ENCODE assay signal across 27 cellular contexts in the genomic region with DNA sequence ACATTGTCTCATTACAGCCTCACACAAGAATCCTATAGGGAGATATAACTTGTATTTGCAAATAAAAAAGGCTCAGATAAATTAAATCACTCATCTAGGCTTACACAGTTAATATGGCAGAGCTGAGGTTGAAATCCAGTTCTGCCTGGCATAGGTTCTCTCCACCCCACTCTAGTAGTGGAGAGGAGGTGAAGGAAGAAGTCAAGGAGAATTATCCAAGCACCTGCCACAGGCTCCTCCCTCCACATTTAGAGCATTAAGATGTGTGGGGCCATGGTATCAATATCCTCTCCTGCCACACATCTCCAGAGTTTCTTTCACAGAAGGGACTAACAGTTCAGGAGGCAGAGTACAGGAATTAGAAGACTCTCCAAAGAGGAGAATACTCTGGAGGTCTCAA. TPM values are rescaled to one million over a fixed set of nuclear protein-coding genes. Genes with fewer than 3 reads are reported as not detected.
"Had no signal": no experiment of that assay in that cellular context is flagged by ENCODE, and none has a peak within 500 bp of the region (broad histone marks: within the 10 kb centered on the region; RNA-seq: fewer than 3 reads in every experiment).

No MANE protein-coding gene starts in this region.

- H3K9me3 Mint-ChIP-seq: activated CD4-positive, alpha-beta T cell treated with anti-CD3 and anti-CD28 coated beads, Interleukin-2, amount 10 ng/mL, durations not matched to agents 7 days and 5 days; activated CD8-positive, alpha-beta T cell treated with anti-CD3 and anti-CD28 coated beads for 36 hours; activated naive CD4-positive, alpha-beta T cell treated with anti-CD3 and anti-CD28 coated beads, Interleukin-2, amount 50 U/mL, for 72 hours; central memory CD8-positive, alpha-beta T cell; effector memory CD8-positive, alpha-beta T cell; naive B cell; neural progenitor cell; T-cell; T-helper 2 cell treated with Interferon-gamma antibody and Interleukin-4, amounts not matched to agents 5 μg/mL and 100 μg/mL, for 36 hours had no signal

- H3K4me3 ChIP-seq: adrenal gland, ascending aorta, colonic mucosa, dorsolateral prefrontal cortex, esophagus squamous epithelium, gastrocnemius medialis, mucosa of descending colon, neural progenitor cell, upper lobe of right lung had no signal

- H3K9me3 ChIP-seq: adrenal gland, ascending aorta, colonic mucosa, esophagus squamous epithelium, gastrocnemius medialis, mucosa of descending colon, upper lobe of right lung had no signal

- H3K27ac Mint-ChIP-seq: activated CD4-positive, alpha-beta T cell treated with anti-CD3 and anti-CD28 coated beads, Interleukin-2, amount 10 ng/mL, durations not matched to agents 7 days and 5 days; activated CD8-positive, alpha-beta memory T cell treated with anti-CD3 and anti-CD28 coated beads, Interleukin-2, amount 10 ng/mL, durations not matched to agents 7 days and 5 days; activated CD8-positive, alpha-beta T cell treated with anti-CD3 and anti-CD28 coated beads for 36 hours; progenitor cell of endocrine pancreas; T-helper 2 cell treated with Interferon-gamma antibody and Interleukin-4, amounts not matched to agents 5 μg/mL and 100 μg/mL, for 36 hours had no signal

- H3K4me3 Mint-ChIP-seq: activated CD4-positive, alpha-beta T cell treated with anti-CD3 and anti-CD28 coated beads, Interleukin-2, amount 10 ng/mL, durations not matched to agents 7 days and 5 days; activated CD8-positive, alpha-beta memory T cell treated with anti-CD3 and anti-CD28 coated beads, Interleukin-2, amount 10 ng/mL, durations not matched to agents 7 days and 5 days; activated CD8-positive, alpha-beta T cell treated with anti-CD3 and anti-CD28 coated beads for 36 hours; central memory CD8-positive, alpha-beta T cell; effector memory CD8-positive, alpha-beta T cell; naive B cell; neural progenitor cell; T-cell; T-helper 2 cell treated with Interferon-gamma antibody and Interleukin-4, amounts not matched to agents 5 μg/mL and 100 μg/mL, for 36 hours had no signal

- H3K36me3 ChIP-seq: neural progenitor cell had no signal

- H3K27ac ChIP-seq: adrenal gland, ascending aorta, colonic mucosa, esophagus squamous epithelium, neural progenitor cell, upper lobe of right lung, WERI-Rb-1 had no signal

- H3K27me3 Mint-ChIP-seq: activated CD4-positive, alpha-beta T cell treated with anti-CD3 and anti-CD28 coated beads, Interleukin-2, amount 10 ng/mL, durations not matched to agents 7 days and 5 days; activated CD8-positive, alpha-beta memory T cell treated with anti-CD3 and anti-CD28 coated beads, Interleukin-2, amount 10 ng/mL, durations not matched to agents 7 days and 5 days; activated CD8-positive, alpha-beta T cell treated with anti-CD3 and anti-CD28 coated beads for 36 hours; central memory CD8-positive, alpha-beta T cell; effector memory CD8-positive, alpha-beta T cell; naive B cell; progenitor cell of endocrine pancreas; T-cell had no signal

- H3K27me3 ChIP-seq: adrenal gland, ascending aorta, colonic mucosa, dorsolateral prefrontal cortex, esophagus squamous epithelium, gastrocnemius medialis, neural progenitor cell, upper lobe of right lung had no signal

- H3K4me1 ChIP-seq: ascending aorta, colonic mucosa, esophagus squamous epithelium, neural progenitor cell, upper lobe of right lung had no signal

- H3K4me2 ChIP-seq: neural progenitor cell had no signal

- DNase-seq: activated CD4-positive, alpha-beta T cell treated with anti-CD3 and anti-CD28 coated beads, Interleukin-2, amount 10 ng/mL, durations not matched to agents 7 days and 5 days; activated CD4-positive, CD25-positive, alpha-beta regulatory T cell treated with anti-CD3 and anti-CD28 coated beads, Interleukin-2, amount 50 U/mL, for 72 hours; activated CD8-positive, alpha-beta memory T cell treated with anti-CD3 and anti-CD28 coated beads, Interleukin-2, amount 10 ng/mL, durations not matched to agents 7 days and 5 days; activated CD8-positive, alpha-beta T cell treated with anti-CD3 and anti-CD28 coated beads for 36 hours; activated gamma-delta T cell; activated T-cell treated with anti-CD3 and anti-CD28 coated beads for 4 hours; colonic mucosa; dorsolateral prefrontal cortex; effector memory CD8-positive, alpha-beta T cell; esophagus squamous epithelium; gastrocnemius medialis; mucosa of descending colon; naive B cell; retina; stimulated activated CD4-positive, alpha-beta T cell treated with anti-CD3 and anti-CD28 coated beads, Interleukin-4, amount 100 ng/mL, for 24 hours; stimulated activated naive CD8-positive, alpha-beta T cell treated with anti-CD3 and anti-CD28 coated beads, Interleukin-15, Interleukin-2, amounts not matched to agents 100 U/mL and 50 U/mL, for 24 hours; T-cell; upper lobe of right lung had no signal

- H3K9ac ChIP-seq: neural progenitor cell had no signal

- H3K4me1 Mint-ChIP-seq: central memory CD8-positive, alpha-beta T cell had no signal

RNA-seq across cellular contexts. Expression of a gene that starts 22.5 kb away (rescaled TPM):
- total RNA-seq: ascending aorta had no signal

RNA-seq across cellular contexts. Expression of a gene that starts 56.9 kb away (rescaled TPM):
- total RNA-seq: ascending aorta, gastrocnemius medialis, subcutaneous adipose tissue, upper lobe of right lung had no signal
